Comparison of ENCODE assay signal across 24 cellular contexts in genomic region chr9:136522354-136523237, GRCh38.
DNase-seq lines count a peak whose midpoint lies in the region; ATAC-seq and TF ChIP-seq lines count a peak whose summit lies in the region.
"Had no signal": no experiment of that assay in that cellular context is flagged by ENCODE, and none has a peak within 500 bp of the region (broad histone marks: within the 10 kb centered on the region; RNA-seq: fewer than 3 reads in every experiment).

No MANE protein-coding gene starts in this region.

- H3K36me3 Mint-ChIP-seq in stimulated activated memory B cell treated with anti-CD40 and anti-IgM and Interleukin-4, amounts not matched to agents 10 μg/mL and 1 μg/mL and 100 μg/mL, for 72 hours: peaks cover 14% of the 10 kb centered on the region
- peaks cover 22% of the 10 kb centered on the region for H3K36me3 Mint-ChIP-seq in effector memory CD8-positive, alpha-beta T cell (ENCODE audit: insufficient read depth)
- H3K36me3 Mint-ChIP-seq: activated naive CD8-positive, alpha-beta T cell; immature natural killer cell had no signal

- no peak overlapping the region for H3K4me3 Mint-ChIP-seq in stimulated activated memory B cell treated with anti-CD40 and anti-IgM and Interleukin-4, amounts not matched to agents 10 μg/mL and 1 μg/mL and 100 μg/mL, for 72 hours
- H3K4me3 Mint-ChIP-seq in effector memory CD8-positive, alpha-beta T cell: no peak overlapping the region
- H3K4me3 Mint-ChIP-seq: activated naive CD8-positive, alpha-beta T cell; central memory CD8-positive, alpha-beta T cell; GM23338; immature natural killer cell; stimulated activated naive B cell treated with anti-CD40 and anti-IgM and Interleukin-4, amounts not matched to agents 10 μg/mL and 1 μg/mL and 100 μg/mL, for 72 hours had no signal

- peaks cover 4% of the 10 kb centered on the region for H3K4me1 Mint-ChIP-seq in stimulated activated memory B cell treated with anti-CD40 and anti-IgM and Interleukin-4, amounts not matched to agents 10 μg/mL and 1 μg/mL and 100 μg/mL, for 72 hours
- H3K4me1 Mint-ChIP-seq in effector memory CD8-positive, alpha-beta T cell (ENCODE audit: low read depth in 2 of 2): peaks cover 0 to 2% of the 10 kb centered on the region in 2 donors
- H3K4me1 Mint-ChIP-seq: central memory CD8-positive, alpha-beta T cell had no signal

- H3K27ac ChIP-seq in HL-60 (replicated peaks): peak overlapping the region; percentile 68
- H3K27ac ChIP-seq in layer of hippocampus (ENCODE audit: low read depth, low read length): peak overlapping the region; percentile 38
- H3K27ac ChIP-seq: ascending aorta, hepatocyte, thoracic aorta had no signal

- H3K27me3 ChIP-seq in HL-60 (ENCODE audit: insufficient read depth, poor library complexity, severe bottlenecking) (no peaks in the 10 kb centered on the region), layer of hippocampus (ENCODE audit: control insufficient read depth, insufficient read depth, low read length) (no peaks in the 10 kb centered on the region)
- H3K27me3 ChIP-seq: ascending aorta, hepatocyte had no signal

- TF ChIP-seq CTCF in HL-60 (IDR thresholded peaks at IDR 0.05; ENCODE audit: insufficient read depth, low read length): no peak

- ATAC-seq in stimulated activated memory B cell treated with anti-CD40 and anti-IgM and Interleukin-4, amounts not matched to agents 10 μg/mL and 1 μg/mL and 100 μg/mL, for 72 hours: peak; percentile 24
- no peak for ATAC-seq in effector memory CD8-positive, alpha-beta T cell (replicated peaks)
- no peak for ATAC-seq in GM18868 (IDR thresholded peaks at IDR 0.05; ENCODE audit: unreplicated experiment)
- no peak for ATAC-seq in GM21515 (IDR thresholded peaks at IDR 0.05; ENCODE audit: unreplicated experiment)
- ATAC-seq: GM23338; PC-3; stimulated activated naive B cell treated with anti-CD40 and anti-IgM and Interleukin-4, amounts not matched to agents 10 μg/mL and 1 μg/mL and 100 μg/mL, for 72 hours had no signal

- H3K4me3 ChIP-seq in HL-60 (replicated peaks; ENCODE audit: insufficient read depth, low read length): no peak overlapping the region
- H3K4me3 ChIP-seq: ascending aorta, GM23338, hepatocyte, thoracic aorta had no signal

- no peaks in the 10 kb centered on the region for H3K9me3 Mint-ChIP-seq in stimulated activated memory B cell treated with anti-CD40 and anti-IgM and Interleukin-4, amounts not matched to agents 10 μg/mL and 1 μg/mL and 100 μg/mL, for 72 hours
- H3K9me3 Mint-ChIP-seq in effector memory CD8-positive, alpha-beta T cell: no peaks in the 10 kb centered on the region
- H3K9me3 Mint-ChIP-seq: central memory CD8-positive, alpha-beta T cell; GM23338; immature natural killer cell; stimulated activated naive B cell treated with anti-CD40 and anti-IgM and Interleukin-4, amounts not matched to agents 10 μg/mL and 1 μg/mL and 100 μg/mL, for 72 hours had no signal

- peak in 1 of 2 experiments; percentile 65 for DNase-seq in HL-60 (ENCODE audit: low read depth in 1 of 2, low spot score in 1 of 2)
- peak; percentile 26 for DNase-seq in NOMO-1 treated with dmso at 0.1 percent for 144 hours (lab: John Stamatoyannopoulos, UW; ENCODE audit: unreplicated experiment)
- no peak for DNase-seq in effector memory CD8-positive, alpha-beta T cell
- DNase-seq: activated CD4-positive, alpha-beta T cell treated with anti-CD3 and anti-CD28 coated beads for 4 hours; Caco-2; effector CD4-positive, alpha-beta T cell; immature natural killer cell; KBM-7; MV-4-11; NCI-H1930; PC-3; stimulated activated CD4-positive, alpha-beta T cell treated with anti-CD3 and anti-CD28 coated beads, Interleukin-1b, Interleukin-23, amount 100 ng/mL, for 48 hours; stimulated activated naive B cell treated with anti-CD40 and anti-IgM and Interleukin-4, amounts not matched to agents 10 μg/mL and 1 μg/mL and 100 μg/mL, for 72 hours; T-helper 1 cell had no signal

- no peaks in the 10 kb centered on the region for H3K27me3 Mint-ChIP-seq in stimulated activated memory B cell treated with anti-CD40 and anti-IgM and Interleukin-4, amounts not matched to agents 10 μg/mL and 1 μg/mL and 100 μg/mL, for 72 hours
- no peaks in the 10 kb centered on the region for H3K27me3 Mint-ChIP-seq in effector memory CD8-positive, alpha-beta T cell
- H3K27me3 Mint-ChIP-seq: activated naive CD8-positive, alpha-beta T cell; central memory CD8-positive, alpha-beta T cell; stimulated activated naive B cell treated with anti-CD40 and anti-IgM and Interleukin-4, amounts not matched to agents 10 μg/mL and 1 μg/mL and 100 μg/mL, for 72 hours had no signal

- H3K27ac Mint-ChIP-seq in stimulated activated memory B cell treated with anti-CD40 and anti-IgM and Interleukin-4, amounts not matched to agents 10 μg/mL and 1 μg/mL and 100 μg/mL, for 72 hours: no peak overlapping the region
- no peak overlapping the region for H3K27ac Mint-ChIP-seq in effector memory CD8-positive, alpha-beta T cell
- H3K27ac Mint-ChIP-seq: activated naive CD8-positive, alpha-beta T cell; GM23338; stimulated activated naive B cell treated with anti-CD40 and anti-IgM and Interleukin-4, amounts not matched to agents 10 μg/mL and 1 μg/mL and 100 μg/mL, for 72 hours had no signal
